ENCODE assay signal across 8 cellular contexts in the genomic region with DNA sequence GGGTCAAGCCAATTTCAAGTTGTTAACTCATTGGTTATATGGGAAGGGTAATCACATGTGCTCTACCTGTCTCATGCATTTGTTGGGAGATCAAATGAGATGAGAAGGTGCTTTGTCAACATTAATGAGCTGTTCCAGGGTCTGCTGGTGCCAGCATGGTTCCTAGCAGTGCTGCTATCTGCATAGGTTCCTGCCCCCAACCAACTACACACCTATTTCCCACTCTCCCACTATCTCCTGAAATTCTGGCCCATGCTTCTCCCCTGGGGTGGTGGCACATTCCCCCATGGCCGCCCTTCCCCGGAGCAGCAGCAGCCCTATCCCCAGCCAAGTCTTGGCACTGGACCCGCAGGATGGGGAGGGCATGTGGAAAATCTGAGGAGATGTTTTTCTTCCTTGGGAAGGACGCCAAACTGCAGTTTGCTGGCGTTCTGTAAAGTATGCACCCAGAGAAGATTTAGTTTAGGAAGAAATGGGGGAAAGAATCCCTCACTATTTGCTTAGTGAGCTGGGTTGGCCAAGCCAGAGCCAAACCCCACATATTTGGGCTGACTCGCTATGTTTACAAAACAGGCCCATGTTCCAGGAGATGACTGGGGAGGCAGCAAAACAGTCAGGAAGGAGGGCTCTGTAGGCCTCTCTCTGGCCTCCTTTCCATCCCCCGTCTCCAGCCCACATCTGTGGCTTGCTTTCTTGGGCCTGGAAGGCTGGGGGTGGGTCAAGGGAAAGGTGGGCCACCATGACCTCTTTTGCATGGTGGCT. TPM values are rescaled to one million over a fixed set of nuclear protein-coding genes. Genes with fewer than 3 reads are reported as not detected.
A peak's percentile ranks its signal among the peaks of the same experiment; 100 is the strongest.
DNase-seq lines count a peak whose midpoint lies in the region; ATAC-seq and TF ChIP-seq lines count a peak whose summit lies in the region.

No MANE protein-coding gene starts in this region.

- peak overlapping the region; percentile 87 for H3K27ac ChIP-seq in SJSA1

- no peak for TF ChIP-seq CTCF in osteocyte (IDR thresholded peaks at IDR 0.05)

- H3K27me3 ChIP-seq in SJSA1 (replicated peaks): no peaks in the 10 kb centered on the region

- H3K9me3 Mint-ChIP-seq in osteocyte (ENCODE audit: unreplicated experiment): no peaks in the 10 kb centered on the region

- H3K4me3 Mint-ChIP-seq in osteocyte (ENCODE audit: unreplicated experiment): no peak overlapping the region

- no peaks in the 10 kb centered on the region for H3K9me3 ChIP-seq in SJSA1 (replicated peaks)

- H3K27ac Mint-ChIP-seq in osteocyte (ENCODE audit: unreplicated experiment): peak overlapping the region; percentile 89

- H3K36me3 ChIP-seq in SJSA1: no peaks in the 10 kb centered on the region

- peaks cover 51% of the 10 kb centered on the region for H3K4me1 ChIP-seq in SJSA1 (replicated peaks)

- H3K4me3 ChIP-seq in SJSA1: no peak overlapping the region

- no peaks in the 10 kb centered on the region for H3K27me3 Mint-ChIP-seq in osteocyte (ENCODE audit: unreplicated experiment)

- H3K36me3 Mint-ChIP-seq in osteocyte (ENCODE audit: unreplicated experiment): no peaks in the 10 kb centered on the region

- H3K4me1 Mint-ChIP-seq in osteocyte (ENCODE audit: unreplicated experiment): peaks cover 68% of the 10 kb centered on the region

- DNase-seq in AG08395 (ENCODE audit: low spot score) (peak; percentile 85), SJSA1 (ENCODE audit: low read depth in 1 of 2, low spot score in 2 of 2) (peak; percentile 77 to 78), fibroblast of peridontal ligament (ENCODE audit: extremely low read depth) (peak; percentile 99), osteocyte (ENCODE audit: extremely low spot score, unreplicated experiment) (peak; percentile 88), RPMI8226 (no peak), cerebellar nuclear complex (lab: John Stamatoyannopoulos, UW) (no peak), NCI-H1694 (lab: John Stamatoyannopoulos, UW) (no peak)

- ATAC-seq in HG03457 (IDR thresholded peaks at IDR 0.05; ENCODE audit: unreplicated experiment): no peak

RNA-seq across cellular contexts. Expression of a gene that starts 42.5 kb away (rescaled TPM):
- 7.8 and 13.4 TPM in 2 replicates for total RNA-seq in SJSA1 (2014; rRNA removed; shearing (Covaris generic))
- 15.7 and 16.2 TPM in 2 replicates for total RNA-seq in osteocyte

Comparison
In these comparisons a context has a peak if more than half of its experiments do, and no peak if none do; other contexts are left out.
1. DNase-seq: peak in AG08395 (single experiment), SJSA1 (2 of 2), fibroblast of peridontal ligament (single experiment) and osteocyte (single experiment); none in RPMI8226 (single experiment), cerebellar nuclear complex (0 of 2) and NCI-H1694 (single experiment).